In genomic region chr22:36162127-36163034, GRCh38 we compare ENCODE assay signal across 9 cellular contexts. TPM values are rescaled to one million over a fixed set of nuclear protein-coding genes. Genes with fewer than 3 reads are reported as not detected.
A peak's percentile ranks its signal among the peaks of the same experiment; 100 is the strongest.
DNase-seq lines count a peak whose midpoint lies in the region; ATAC-seq and TF ChIP-seq lines count a peak whose summit lies in the region.
"Had no signal": no experiment of that assay in that cellular context is flagged by ENCODE, and none has a peak within 500 bp of the region (broad histone marks: within the 10 kb centered on the region; RNA-seq: fewer than 3 reads in every experiment).

No MANE protein-coding gene starts in this region.

- H3K27ac ChIP-seq in Karpas-422 (ENCODE audit: low read length) (no peak overlapping the region), tibial nerve (peak overlapping the region in 3 of 4 donors; percentile 71 to 96 (median 90))

- H3K27ac Mint-ChIP-seq in activated naive CD4-positive, alpha-beta T cell treated with anti-CD3 and anti-CD28 coated beads for 36 hours, result peak overlapping the region; percentile 4
- peak overlapping the region; percentile 99 for H3K27ac Mint-ChIP-seq in central memory CD8-positive, alpha-beta T cell (ENCODE audit: low read depth)

- H3K4me1 ChIP-seq in Karpas-422 (ENCODE audit: low read length) (peaks cover 6% of the 10 kb centered on the region), tibial nerve (peaks cover 0 to 62% (median 39%) of the 10 kb centered on the region in 4 donors)

- no peak overlapping the region; the same call in 1 of the 2 replicates for H3K4me3 ChIP-seq in Karpas-422 (ENCODE audit: low read length)
- no peak overlapping the region for H3K4me3 ChIP-seq in tibial nerve

- no peaks in the 10 kb centered on the region for H4K20me1 ChIP-seq in Karpas-422 (ENCODE audit: insufficient read depth, low read depth, low read length)

- TF ChIP-seq POLR2A in tibial nerve (IDR thresholded peaks at IDR 0.05), result no peak

- no peaks in the 10 kb centered on the region for H3K27me3 Mint-ChIP-seq in activated naive CD4-positive, alpha-beta T cell treated with anti-CD3 and anti-CD28 coated beads for 36 hours (ENCODE audit: low read depth)
- no peaks in the 10 kb centered on the region for H3K27me3 Mint-ChIP-seq in central memory CD8-positive, alpha-beta T cell

- TF ChIP-seq EP300 in tibial nerve (IDR thresholded peaks at IDR 0.05), result no peak

- TF ChIP-seq CTCF in tibial nerve (IDR thresholded peaks at IDR 0.05), result no peak

- H3K36me3 ChIP-seq in Karpas-422 (ENCODE audit: insufficient read depth, low read length), result no peaks in the 10 kb centered on the region
- no peaks in the 10 kb centered on the region for H3K36me3 ChIP-seq in tibial nerve

- peak overlapping the region; percentile 24 for H3K4me2 ChIP-seq in Karpas-422 (ENCODE audit: low read depth, low read length, poor library complexity, severe bottlenecking)

- no peak overlapping the region; the same call in 1 of the 2 replicates for H3K9ac ChIP-seq in Karpas-422 (ENCODE audit: low read length)

- CTCF ChIA-PET in activated naive CD4-positive, alpha-beta T cell treated with anti-CD3 and anti-CD28 coated beads for 36 hours (lab: Charles Lee), result interaction anchor here (1.4 to 6.6 kb wide), 4 partner anchors 10 to 96 kb away, joined by 5 to 49 read pairs (median 6); no protein-coding TSS in a partner anchor

- peaks cover 75% of the 10 kb centered on the region for H3K4me1 Mint-ChIP-seq in activated naive CD4-positive, alpha-beta T cell treated with anti-CD3 and anti-CD28 coated beads for 36 hours (ENCODE audit: low read depth)
- H3K4me1 Mint-ChIP-seq in central memory CD8-positive, alpha-beta T cell, result peaks cover 84% of the 10 kb centered on the region

- H3K9me3 Mint-ChIP-seq in activated naive CD4-positive, alpha-beta T cell treated with anti-CD3 and anti-CD28 coated beads for 36 hours, result no peaks in the 10 kb centered on the region
- no peaks in the 10 kb centered on the region for H3K9me3 Mint-ChIP-seq in central memory CD8-positive, alpha-beta T cell
- H3K9me3 Mint-ChIP-seq: activated naive CD4-positive, alpha-beta T cell treated with anti-CD3 and anti-CD28 coated beads, Interleukin-2, amount 50 U/mL, for 72 hours had no signal

- intact Hi-C loops in activated naive CD4-positive, alpha-beta T cell treated with anti-CD3 and anti-CD28 coated beads for 36 hours (cut with micrococcal nuclease), result no loop called here

- DNase-seq in activated naive CD4-positive, alpha-beta T cell treated with anti-CD3 and anti-CD28 coated beads for 36 hours, result no peak
- no peak for DNase-seq in activated naive CD4-positive, alpha-beta T cell (lab: John Stamatoyannopoulos, UW)
- DNase-seq in Karpas-422 (no peak), tibial nerve (ENCODE audit: low spot score in 2 of 2) (no peak), OCI-M1 (lab: John Stamatoyannopoulos, UW) (no peak), LoVo (ENCODE audit: low spot score) (no peak)
- DNase-seq in central memory CD8-positive, alpha-beta T cell (ENCODE audit: low spot score in 2 of 2), result peak in 1 of 2 donors; percentile 62

- H3K9me2 ChIP-seq in Karpas-422 (replicated peaks; ENCODE audit: insufficient read depth, low read length), result no peaks in the 10 kb centered on the region

- peak overlapping the region; percentile 66; the same call in 1 of the 2 replicates for H2AFZ ChIP-seq in Karpas-422 (ENCODE audit: low read length)

- ATAC-seq in central memory CD8-positive, alpha-beta T cell (replicated peaks; ENCODE audit: extremely low read depth, poor library complexity, severe bottlenecking), result peak; percentile 63
- ATAC-seq in HG03280 (IDR thresholded peaks at IDR 0.05; ENCODE audit: unreplicated experiment), result no peak

- H3K79me2 ChIP-seq in Karpas-422 (ENCODE audit: low read length), result no peaks in the 10 kb centered on the region

- H3K9me3 ChIP-seq in Karpas-422 (ENCODE audit: low read length) (no peaks in the 10 kb centered on the region), tibial nerve (no peaks in the 10 kb centered on the region)

- H3K4me3 Mint-ChIP-seq in activated naive CD4-positive, alpha-beta T cell treated with anti-CD3 and anti-CD28 coated beads for 36 hours, result no peak overlapping the region
- peak overlapping the region; percentile 97 for H3K4me3 Mint-ChIP-seq in central memory CD8-positive, alpha-beta T cell

- H3K27me3 ChIP-seq in Karpas-422 (ENCODE audit: low read length) (no peaks in the 10 kb centered on the region), tibial nerve (no peaks in the 10 kb centered on the region)

- WGBS in tibial nerve, 2 donors, result 71 to 74% methylated on average over 6 of the region's 6 CpGs

- H3K36me3 Mint-ChIP-seq in activated naive CD4-positive, alpha-beta T cell treated with anti-CD3 and anti-CD28 coated beads for 36 hours (ENCODE audit: low read depth), result peaks cover under 1% of the 10 kb centered on the region
- peaks cover 34% of the 10 kb centered on the region for H3K36me3 Mint-ChIP-seq in central memory CD8-positive, alpha-beta T cell (ENCODE audit: insufficient read depth)

RNA-seq across cellular contexts. Expression of gene APOL3, which starts 1.8 kb away (rescaled TPM):
- total RNA-seq in activated naive CD4-positive, alpha-beta T cell treated with anti-CD3 and anti-CD28 coated beads for 36 hours, result 10 to 100 TPM; 35.0 to 37.8 TPM
- total RNA-seq in Karpas-422 (2014; rRNA removed; shearing (Covaris generic); ENCODE audit: low replicate concordance), result 0.60 and 1.7 TPM in 2 replicates
- 100 to 1,000 TPM in 1 of 4 donors, 10 to 100 TPM in 3; 60.9 to 149 (median 91.1) TPM for total RNA-seq in tibial nerve

RNA-seq across cellular contexts. Expression of gene APOL4, which starts 39.2 kb away (rescaled TPM):
- total RNA-seq in activated naive CD4-positive, alpha-beta T cell treated with anti-CD3 and anti-CD28 coated beads for 36 hours, result under 1 TPM; 0.07 to 0.20 TPM
- total RNA-seq in Karpas-422 (2014; rRNA removed; shearing (Covaris generic); ENCODE audit: low replicate concordance), result not detected in 2 replicates
- total RNA-seq in tibial nerve, result 10 to 100 TPM in 2 of 4 donors, 1 to 10 TPM in 2; 1.2 to 57.6 (median 11.2) TPM

Comparison
In these comparisons a context has a peak if more than half of its experiments do, and no peak if none do; other contexts are left out.
1. RNA of gene APOL3, which starts 1.8 kb away (total RNA-seq): 60.9 to 149 TPM in tibial nerve and 35.0 to 37.8 TPM in activated naive CD4-positive, alpha-beta T cell treated with anti-CD3 and anti-CD28 coated beads for 36 hours; 0.60 to 1.7 TPM in Karpas-422; every median in the first group is over 10 times any median in the second.